31 cellular contexts compared by ENCODE assay signal in genomic region chr1:172328266-172328665, GRCh38.
"Had no signal": no experiment of that assay in that cellular context is flagged by ENCODE, and none has a peak within 500 bp of the region (broad histone marks: within the 10 kb centered on the region; RNA-seq: fewer than 3 reads in every experiment).

No MANE protein-coding gene starts in this region.

- H3K27ac Mint-ChIP-seq: natural killer cell treated with Interleukin-12 subunit alpha and Interleukin-12 subunit beta and Interleukin-15 and Interleukin-18, amount 100 ng/mL, for 72 hours; nephron progenitor cell; progenitor cell of endocrine pancreas; stimulated activated effector memory CD8-positive, alpha-beta T cell treated with anti-CD3 and anti-CD28 coated beads, Interleukin-12 subunit alpha, Interleukin-12 subunit beta, amount 100 ng/mL, for 72 hours; stimulated activated naive CD8-positive, alpha-beta T cell treated with anti-CD3 and anti-CD28 coated beads, Interleukin-15, amount 100 ng/mL, for 72 hours; type B pancreatic cell had no signal

- H3K79me2 ChIP-seq: parathyroid adenoma had no signal

- H3K4me3 ChIP-seq: ovary, psoas muscle, right lobe of liver, sigmoid colon, suprapubic skin, testis, tibial artery, transverse colon, upper lobe of right lung, uterus had no signal

- H3K4me1 Mint-ChIP-seq: naive thymus-derived CD8-positive, alpha-beta T cell; stimulated activated effector memory CD8-positive, alpha-beta T cell treated with anti-CD3 and anti-CD28 coated beads, Interleukin-12 subunit alpha, Interleukin-12 subunit beta, amount 100 ng/mL, for 72 hours; stimulated activated naive CD8-positive, alpha-beta T cell treated with anti-CD3 and anti-CD28 coated beads, Interleukin-15, amount 100 ng/mL, for 72 hours had no signal

- H3K27me3 Mint-ChIP-seq: naive thymus-derived CD8-positive, alpha-beta T cell; natural killer cell treated with Interleukin-12 subunit alpha and Interleukin-12 subunit beta and Interleukin-15 and Interleukin-18, amount 100 ng/mL, for 72 hours; progenitor cell of endocrine pancreas; stimulated activated naive CD8-positive, alpha-beta T cell treated with anti-CD3 and anti-CD28 coated beads, Interleukin-15, amount 100 ng/mL, for 72 hours; type B pancreatic cell had no signal

- H3K4me3 Mint-ChIP-seq: naive thymus-derived CD8-positive, alpha-beta T cell; natural killer cell treated with Interleukin-12 subunit alpha and Interleukin-12 subunit beta and Interleukin-15 and Interleukin-18, amount 100 ng/mL, for 72 hours; nephron progenitor cell; neural crest cell; stimulated activated effector memory CD8-positive, alpha-beta T cell treated with anti-CD3 and anti-CD28 coated beads, Interleukin-12 subunit alpha, Interleukin-12 subunit beta, amount 100 ng/mL, for 72 hours; stimulated activated naive CD8-positive, alpha-beta T cell treated with anti-CD3 and anti-CD28 coated beads, Interleukin-15, amount 100 ng/mL, for 72 hours; type B pancreatic cell had no signal

- ATAC-seq: naive thymus-derived CD8-positive, alpha-beta T cell; natural killer cell treated with Interleukin-12 subunit alpha and Interleukin-12 subunit beta and Interleukin-15 and Interleukin-18, amount 100 ng/mL, for 72 hours; psoas muscle; right cardiac atrium; right lobe of liver; stimulated activated effector memory CD8-positive, alpha-beta T cell treated with anti-CD3 and anti-CD28 coated beads, Interleukin-12 subunit alpha, Interleukin-12 subunit beta, amount 100 ng/mL, for 72 hours; stimulated activated naive CD8-positive, alpha-beta T cell treated with anti-CD3 and anti-CD28 coated beads, Interleukin-15, amount 100 ng/mL, for 72 hours; stimulated activated naive CD8-positive, alpha-beta T cell treated with anti-CD3 and anti-CD28 coated beads, Interleukin-15, Interleukin-2, amounts not matched to agents 100 U/mL and 50 U/mL, for 24 hours; upper lobe of right lung had no signal

- H3K27ac ChIP-seq: neutrophil, ovary, parathyroid adenoma, psoas muscle, right lobe of liver, sigmoid colon, suprapubic skin, testis, tibial artery, transverse colon, upper lobe of right lung, uterus had no signal

- H2AFZ ChIP-seq: parathyroid adenoma had no signal

- H3K36me3 ChIP-seq: neutrophil, ovary, right lobe of liver, sigmoid colon, suprapubic skin, tibial artery, transverse colon, upper lobe of right lung, uterus had no signal

- H3K9ac ChIP-seq: parathyroid adenoma had no signal

- FAIRE-seq: small intestine had no signal

- H3K36me3 Mint-ChIP-seq: stimulated activated effector memory CD8-positive, alpha-beta T cell treated with anti-CD3 and anti-CD28 coated beads, Interleukin-12 subunit alpha, Interleukin-12 subunit beta, amount 100 ng/mL, for 72 hours; type B pancreatic cell had no signal

- DNase-seq: naive thymus-derived CD8-positive, alpha-beta T cell; nephron progenitor cell; occipital lobe; ovary; posterior cingulate gyrus; psoas muscle; right cardiac atrium; right lobe of liver; sigmoid colon; small intestine; stimulated activated CD4-positive, alpha-beta T cell treated with anti-CD3 and anti-CD28 coated beads, Interleukin-15, amount 100 ng/mL, for 24 hours; stimulated activated CD4-positive, alpha-beta T cell treated with anti-CD3 and anti-CD28 coated beads, Interleukin-2, amount 100 ng/mL, for 24 hours; stimulated activated CD4-positive, alpha-beta T cell treated with anti-CD3 and anti-CD28 coated beads, Interleukin-2, amount 100 ng/mL, for 48 hours; stimulated activated CD4-positive, alpha-beta T cell treated with anti-CD3 and anti-CD28 coated beads, Interleukin-4, amount 100 ng/mL, for 24 hours; stimulated activated naive CD4-positive, alpha-beta T cell; stimulated activated naive CD8-positive, alpha-beta T cell treated with anti-CD3 and anti-CD28 coated beads, Interleukin-15, amount 100 ng/mL, for 72 hours; stimulated activated naive CD8-positive, alpha-beta T cell treated with anti-CD3 and anti-CD28 coated beads, Interleukin-15, Interleukin-2, amounts not matched to agents 100 U/mL and 50 U/mL, for 24 hours; substantia nigra; testis; tibial artery; transverse colon; upper lobe of right lung; uterus had no signal

- H3K4me1 ChIP-seq: parathyroid adenoma, psoas muscle, right lobe of liver, testis, upper lobe of right lung had no signal

- H3K9me3 ChIP-seq: neutrophil, ovary, psoas muscle, right lobe of liver, sigmoid colon, suprapubic skin, testis, tibial artery, transverse colon, upper lobe of right lung, uterus had no signal

- H3K9me3 Mint-ChIP-seq: nephron progenitor cell; neural crest cell; stimulated activated effector memory CD8-positive, alpha-beta T cell treated with anti-CD3 and anti-CD28 coated beads, Interleukin-12 subunit alpha, Interleukin-12 subunit beta, amount 100 ng/mL, for 72 hours; type B pancreatic cell had no signal

- H3K27me3 ChIP-seq: neutrophil, ovary, right lobe of liver, sigmoid colon, suprapubic skin, testis, tibial artery, transverse colon, upper lobe of right lung, uterus had no signal
